Comparison of ENCODE assay signal across 22 cellular contexts in genomic region chr4:173466101-173466500, GRCh38.
DNase-seq lines count a peak whose midpoint lies in the region; ATAC-seq, FAIRE-seq and TF ChIP-seq lines count a peak whose summit lies in the region.
"Had no signal": no experiment of that assay in that cellular context is flagged by ENCODE, and none has a peak within 500 bp of the region (broad histone marks: within the 10 kb centered on the region; RNA-seq: fewer than 3 reads in every experiment).

No MANE protein-coding gene starts in this region.

- H2AK5ac ChIP-seq in IMR-90 (ENCODE audit: low read depth, low read length) = no peak overlapping the region

- POLR2A ChIA-PET in IMR-90 (lab: Charles Lee; ENCODE audit: unreplicated experiment) = no interaction called here

- H3K23ac ChIP-seq in IMR-90 (ENCODE audit: low read depth, low read length) = no peak overlapping the region

- H3K4me1 ChIP-seq in IMR-90 (ENCODE audit: control insufficient read depth, insufficient read depth, low read length) (no peaks in the 10 kb centered on the region), astrocyte (ENCODE audit: insufficient read depth, low read length) (no peaks in the 10 kb centered on the region), thoracic aorta (ENCODE audit: control insufficient read depth in 1 of 2, low read depth in 2 of 2) (peaks cover 5 to 6% of the 10 kb centered on the region in 2 donors)
- H3K4me1 ChIP-seq: A549 had no signal

- BruUV-seq in IMR-90 (replicated peaks; lab: Mats Ljungman, UMichigan) = no TSS peak

- H3K27ac Mint-ChIP-seq in astrocyte (ENCODE audit: unreplicated experiment) (no peak overlapping the region), mesothelial cell of epicardium (peak overlapping the region; percentile 33)
- H3K27ac Mint-ChIP-seq in activated naive CD4-positive, alpha-beta T cell treated with anti-CD3 and anti-CD28 coated beads, Interleukin-2, amount 50 U/mL, for 72 hours = no peak overlapping the region
- H3K27ac Mint-ChIP-seq: CD4-positive, alpha-beta T cell; IgD-negative memory B cell had no signal

- no peak overlapping the region for H3K56ac ChIP-seq in IMR-90 (ENCODE audit: extremely low read depth, insufficient read depth, low read length)

- TF ChIP-seq POLR2A in IMR-90 (IDR thresholded peaks at IDR 0.05; ENCODE audit: low read depth, low read length) = no peak

- no CpG with 5 or more reads among the region's 2 CpGs for WGBS in IMR-90 (ENCODE audit: extremely low coverage in 2 of 2, insufficient read length in 1 of 2), 2 experiments

- dilution Hi-C loops in IMR-90 (cut with HindIII; ENCODE audit: low sequenced_read_pairs, unreplicated experiment) = no loop called here

- DNase-seq in IMR-90 (no peak), astrocyte (ENCODE audit: low read depth) (peak; percentile 79), mesothelial cell of epicardium (ENCODE audit: low spot score in 2 of 2, unreplicated experiment in 2 of 2) (no peak), thoracic aorta (ENCODE audit: low spot score) (no peak), amniotic stem cell (lab: John Stamatoyannopoulos, UW) (no peak)
- DNase-seq in activated naive CD4-positive, alpha-beta T cell treated with anti-CD3 and anti-CD28 coated beads, Interleukin-2, amount 50 U/mL, for 72 hours (ENCODE audit: low spot score in 2 of 2) = no peak
- DNase-seq: CD4-positive, alpha-beta T cell; COR-L47; DMS79; GOT3; HCEC 1CT; NCI-H1105; NCI-H2029 treated with DMSO at 0.1 percent for 48 hours; NCI-H345; NCI-H524; NCI-H82; SIG-M5 had no signal

- H3K27me3 ChIP-seq in IMR-90 (ENCODE audit: control insufficient read depth, insufficient read depth, low read length) (no peaks in the 10 kb centered on the region), astrocyte (ENCODE audit: insufficient read depth, low read length) (no peaks in the 10 kb centered on the region), thoracic aorta (replicated peaks; ENCODE audit: insufficient read depth) (no peaks in the 10 kb centered on the region)

- no peaks in the 10 kb centered on the region for H3K36me3 ChIP-seq in IMR-90 (ENCODE audit: control insufficient read depth, insufficient read depth, low read length)
- no peaks in the 10 kb centered on the region for H3K36me3 ChIP-seq in astrocyte (ENCODE audit: insufficient read depth, low read length)
- no peaks in the 10 kb centered on the region for H3K36me3 ChIP-seq in thoracic aorta

- H2BK15ac ChIP-seq in IMR-90 (ENCODE audit: low read depth, low read length) = no peak overlapping the region

- H2BK5ac ChIP-seq in IMR-90 (ENCODE audit: low read depth, low read length, poor library complexity, severe bottlenecking) = no peak overlapping the region

- H4K20me1 ChIP-seq in IMR-90 (ENCODE audit: insufficient read depth, low read length) = no peaks in the 10 kb centered on the region
- no peaks in the 10 kb centered on the region for H4K20me1 ChIP-seq in astrocyte (ENCODE audit: insufficient read depth, low read length)

- H4K8ac ChIP-seq in IMR-90 (ENCODE audit: low read depth in 2 of 2, low read length in 2 of 2) = no peak overlapping the region

- H3K4me2 ChIP-seq in IMR-90 (ENCODE audit: low read depth, low read length) = no peak overlapping the region
- no peak overlapping the region for H3K4me2 ChIP-seq in astrocyte (ENCODE audit: low read length)
- H3K4me2 ChIP-seq: A549 had no signal

- H3K4me3 ChIP-seq in IMR-90 (ENCODE audit: insufficient read depth, low read depth, low read length) (no peak overlapping the region), astrocyte (ENCODE audit: insufficient read depth, low read depth, low read length) (no peak overlapping the region), thoracic aorta (peak overlapping the region; percentile 29)
- H3K4me3 ChIP-seq: A549, GM12878 had no signal

- no peak overlapping the region for H2AFZ ChIP-seq in IMR-90 (replicated peaks; ENCODE audit: low read length, poor library complexity)
- no peak overlapping the region for H2AFZ ChIP-seq in astrocyte (ENCODE audit: low read depth, low read length)

- no peak overlapping the region for H3K27ac ChIP-seq in IMR-90 (ENCODE audit: insufficient read depth, low read length)
- H3K27ac ChIP-seq in astrocyte (ENCODE audit: low read depth, low read length) = no peak overlapping the region
- peak overlapping the region; percentile 26 to 53 for H3K27ac ChIP-seq in thoracic aorta
- H3K27ac ChIP-seq: A549 had no signal

- H3K14ac ChIP-seq in IMR-90 (replicated peaks; ENCODE audit: low read depth, low read length) = no peak overlapping the region

- intact Hi-C loops in IMR-90 (cut with micrococcal nuclease) = no loop called here

- no peak overlapping the region for H3K4me3 Mint-ChIP-seq in astrocyte (ENCODE audit: unreplicated experiment)
- no peak overlapping the region for H3K4me3 Mint-ChIP-seq in mesothelial cell of epicardium
- H3K4me3 Mint-ChIP-seq: CD4-positive, alpha-beta T cell; IgD-negative memory B cell had no signal

- H3K9me1 ChIP-seq in IMR-90 (ENCODE audit: insufficient read depth, low read length) = no peaks in the 10 kb centered on the region

- H3K79me2 ChIP-seq in astrocyte (ENCODE audit: insufficient read depth, low read length) = no peaks in the 10 kb centered on the region

- no peak overlapping the region for H3K18ac ChIP-seq in IMR-90 (ENCODE audit: low read depth, low read length)

- ATAC-seq in IMR-90 (ENCODE audit: low read depth) = peak; percentile 29; the same call in 1 of the 2 replicates
- no peak for ATAC-seq in thoracic aorta (ENCODE audit: insufficient number of reproducible peaks, low FRiP score, low read depth)
- no peak for ATAC-seq in GM21786 (IDR thresholded peaks at IDR 0.05; ENCODE audit: unreplicated experiment)
- ATAC-seq in activated naive CD4-positive, alpha-beta T cell treated with anti-CD3 and anti-CD28 coated beads, Interleukin-2, amount 50 U/mL, for 72 hours = no peak
- ATAC-seq: A549, GM12878, Panc1 had no signal

- no peak overlapping the region for H2AK9ac ChIP-seq in IMR-90 (replicated peaks; ENCODE audit: low read depth, low read length, poor library complexity)

- H3K9me3 ChIP-seq in IMR-90 (ENCODE audit: control insufficient read depth, insufficient read depth, low read length) (no peaks in the 10 kb centered on the region), astrocyte (ENCODE audit: insufficient read depth, low read depth, low read length) (no peaks in the 10 kb centered on the region), thoracic aorta (no peaks in the 10 kb centered on the region)
- H3K9me3 ChIP-seq: A549 had no signal

- CTCF ChIA-PET in IMR-90 (lab: Yijun Ruan, JAX) = no interaction called here

- no peaks in the 10 kb centered on the region for H3K9me3 Mint-ChIP-seq in astrocyte (ENCODE audit: unreplicated experiment)
- no peaks in the 10 kb centered on the region for H3K9me3 Mint-ChIP-seq in mesothelial cell of epicardium
- no peaks in the 10 kb centered on the region for H3K9me3 Mint-ChIP-seq in activated naive CD4-positive, alpha-beta T cell treated with anti-CD3 and anti-CD28 coated beads, Interleukin-2, amount 50 U/mL, for 72 hours
- H3K9me3 Mint-ChIP-seq: CD4-positive, alpha-beta T cell; IgD-negative memory B cell had no signal

- H3K36me3 Mint-ChIP-seq in astrocyte (ENCODE audit: low read depth, unreplicated experiment) (no peaks in the 10 kb centered on the region), mesothelial cell of epicardium (peaks cover 3% of the 10 kb centered on the region)
- H3K36me3 Mint-ChIP-seq in activated naive CD4-positive, alpha-beta T cell treated with anti-CD3 and anti-CD28 coated beads, Interleukin-2, amount 50 U/mL, for 72 hours = no peaks in the 10 kb centered on the region

- no peak for FAIRE-seq in astrocyte (lab: Jason Lieb, UNC)
- FAIRE-seq: A549, GM12878 had no signal

- no peak overlapping the region for H3K4ac ChIP-seq in IMR-90 (ENCODE audit: low read depth, low read length)

- H3K27me3 Mint-ChIP-seq in astrocyte (ENCODE audit: low read depth, unreplicated experiment) = no peaks in the 10 kb centered on the region
- no peaks in the 10 kb centered on the region for H3K27me3 Mint-ChIP-seq in mesothelial cell of epicardium (ENCODE audit: low read depth)
- H3K27me3 Mint-ChIP-seq: CD4-positive, alpha-beta T cell had no signal

- TF ChIP-seq CTCF in IMR-90 (conservative IDR thresholded peaks at IDR 0.05; ENCODE audit: low read depth, low read length) (no peak), astrocyte (IDR thresholded peaks at IDR 0.05; ENCODE audit: insufficient read depth, low read depth, low read length) (no peak), mesothelial cell of epicardium (IDR thresholded peaks at IDR 0.05; ENCODE audit: unreplicated experiment) (no peak), thoracic aorta (IDR thresholded peaks at IDR 0.05) (no peak)

- no peak overlapping the region for H2BK20ac ChIP-seq in IMR-90 (ENCODE audit: low read depth, low read length)

- no peaks in the 10 kb centered on the region for H3K79me1 ChIP-seq in IMR-90 (ENCODE audit: low read depth in 1 of 2, low read length in 2 of 2)

- H3K9ac ChIP-seq in IMR-90 (ENCODE audit: low read depth, low read length) (no peak overlapping the region), astrocyte (ENCODE audit: low read length) (no peak overlapping the region)

- no peak for TF ChIP-seq RAD21 in IMR-90 (IDR thresholded peaks at IDR 0.05; ENCODE audit: low read length)

- in situ Hi-C loops in IMR-90 (cut with MboI; ENCODE audit: low sequenced_read_pairs) = no loop called here

- no peak overlapping the region for H4K91ac ChIP-seq in IMR-90 (ENCODE audit: insufficient read depth, low read depth, low read length)

- H3K4me1 Mint-ChIP-seq in astrocyte (ENCODE audit: low read depth, unreplicated experiment) (no peaks in the 10 kb centered on the region), mesothelial cell of epicardium (peaks cover 8% of the 10 kb centered on the region)
- H3K4me1 Mint-ChIP-seq: IgD-negative memory B cell had no signal

- no peak overlapping the region for H4K5ac ChIP-seq in IMR-90 (ENCODE audit: low read depth, low read length)

- no peak overlapping the region for H2BK120ac ChIP-seq in IMR-90 (ENCODE audit: low read depth, low read length)

TF ChIP-seq in IMR-90, 13 proteins besides CTCF, POLR2A, EP300 and RAD21:
- TF ChIP-seq SMC3 (IDR thresholded peaks at IDR 0.05; ENCODE audit: low read depth, low read length) (no peak), CHD1 (IDR thresholded peaks at IDR 0.05; ENCODE audit: low read depth, low read length) (no peak), NFE2L2 (IDR thresholded peaks at IDR 0.05; ENCODE audit: low read depth, low read length) (no peak), RFX5 (IDR thresholded peaks at IDR 0.05; ENCODE audit: low read depth, low read length) (no peak)

Comparison
In these comparisons a context has a peak if more than half of its experiments do, and no peak if none do; other contexts are left out.
1. H3K27ac ChIP-seq: peak in thoracic aorta (2 of 2); none in IMR-90 (single experiment) and astrocyte (single experiment).